ENCODE assay signal across 1 cellular context in genomic region chr9:35771524-35771923, GRCh38.
TF ChIP-seq lines count a peak whose summit lies in the region.

No MANE protein-coding gene starts in this region.

TF ChIP-seq in GM23338, 12 proteins besides CTCF, POLR2A, EP300 and RAD21 (continued from another document):
- TF ChIP-seq EZH2phosphoT487 (IDR thresholded peaks at IDR 0.05; ENCODE audit: unreplicated experiment) = no peak
